8 cellular contexts compared by ENCODE assay signal in the genomic region with DNA sequence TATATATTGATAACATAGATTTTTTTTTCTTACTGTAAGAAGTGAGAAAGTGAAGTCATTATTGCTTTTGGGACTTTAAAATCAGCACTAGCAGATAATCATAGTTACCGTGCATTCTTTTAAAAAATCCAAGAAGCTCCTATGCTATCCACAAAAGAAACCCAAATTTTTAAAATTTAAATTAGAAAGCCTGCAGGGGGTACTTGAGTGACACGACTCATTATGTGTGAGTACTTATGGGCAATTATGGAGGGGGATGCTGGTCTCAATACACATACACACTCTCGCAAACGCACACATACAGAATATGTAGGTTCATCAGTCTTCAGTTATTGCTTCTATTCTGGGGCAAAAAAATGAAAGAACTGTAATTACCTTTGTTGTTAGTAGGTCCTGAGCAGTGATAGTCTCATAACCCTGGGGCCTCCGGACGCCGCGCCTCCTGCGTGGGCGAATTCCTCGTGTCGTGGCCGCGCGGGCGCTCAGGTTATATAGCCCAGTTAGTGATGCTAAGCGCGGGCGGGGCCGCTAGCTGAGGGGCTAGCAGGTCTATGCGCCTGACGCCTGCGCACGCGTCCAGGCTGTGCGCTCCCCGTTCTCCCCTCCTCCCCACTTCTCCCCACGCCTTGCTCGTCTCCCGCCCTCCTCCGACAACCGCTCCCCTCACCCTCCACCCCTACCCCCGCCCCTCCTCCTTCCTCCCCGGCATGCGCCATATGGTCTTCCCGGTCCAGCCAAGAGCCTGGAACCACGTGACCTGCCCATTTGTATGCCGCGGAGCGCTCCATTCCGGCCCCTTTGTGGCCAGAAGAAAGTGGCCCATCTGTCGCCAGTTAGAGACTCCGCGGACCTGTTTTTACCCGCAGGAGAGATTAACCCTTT. TPM values are rescaled to one million over a fixed set of nuclear protein-coding genes. Genes with fewer than 3 reads are reported as not detected.
DNase-seq lines count a peak whose midpoint lies in the region; ATAC-seq and TF ChIP-seq lines count a peak whose summit lies in the region.

NEUROD1 (minus strand) TSS at position 463 of the 882 bp plus-strand sequence. CDS start 1,657 bp downstream, outside the sequence.

- no peak for ATAC-seq in HG03139 (IDR thresholded peaks at IDR 0.05; ENCODE audit: unreplicated experiment)
- ATAC-seq in HG02642 (IDR thresholded peaks at IDR 0.05; ENCODE audit: poor library complexity, unreplicated experiment): no peak

- DNase-seq in stimulated activated CD4-positive, alpha-beta T cell treated with anti-CD3 and anti-CD28 coated beads, Interleukin-4, amount 100 ng/mL, for 24 hours: peak; percentile 3
- no peak for DNase-seq in stimulated activated CD4-positive, alpha-beta T cell treated with anti-CD3 and anti-CD28 coated beads, Interleukin-4, amount 100 ng/mL, for 1 hour
- DNase-seq in SW480 (ENCODE audit: low spot score) (peak; percentile 15), RWPE1 (ENCODE audit: low spot score) (no peak), dermis blood vessel endothelial cell (no peak)

- peak within 1 kb of the TSS; percentile 51 for H3K4me3 ChIP-seq in iPS-18c (ENCODE audit: insufficient read depth, low read depth, low read length)

- no peak within 1 kb of the TSS for H3K27ac ChIP-seq in RWPE1

- CTCF ChIA-PET in RWPE1 (lab: Yijun Ruan, JAX): interaction anchor here (0.6 to 0.7 kb wide), 2 partner anchors 35 to 222 kb away, joined by 3 read pairs; no protein-coding TSS in a partner anchor

- TF ChIP-seq CTCF in RWPE1 (conservative IDR thresholded peaks at IDR 0.05; ENCODE audit: low read depth): no peak

- H3K9me3 ChIP-seq in iPS-18c (ENCODE audit: control insufficient read depth, insufficient read depth, low read length): no peaks in the 10 kb centered on the region

- POLR2A ChIA-PET in RWPE1 (lab: Yijun Ruan, JAX; ENCODE audit: low non-redundant PET): no interaction called here

RNA-seq across cellular contexts. Expression of gene NEUROD1, which starts in this region (rescaled TPM):
- total RNA-seq in dermis blood vessel endothelial cell: not detected in 2 replicates

Comparison
In these comparisons a context has a peak if more than half of its experiments do, and no peak if none do; other contexts are left out.
1. DNase-seq: peak in stimulated activated CD4-positive, alpha-beta T cell treated with anti-CD3 and anti-CD28 coated beads, Interleukin-4, amount 100 ng/mL, for 24 hours (single experiment) and SW480 (single experiment); none in stimulated activated CD4-positive, alpha-beta T cell treated with anti-CD3 and anti-CD28 coated beads, Interleukin-4, amount 100 ng/mL, for 1 hour (single experiment), RWPE1 (single experiment) and dermis blood vessel endothelial cell (single experiment).